In the genomic region with DNA sequence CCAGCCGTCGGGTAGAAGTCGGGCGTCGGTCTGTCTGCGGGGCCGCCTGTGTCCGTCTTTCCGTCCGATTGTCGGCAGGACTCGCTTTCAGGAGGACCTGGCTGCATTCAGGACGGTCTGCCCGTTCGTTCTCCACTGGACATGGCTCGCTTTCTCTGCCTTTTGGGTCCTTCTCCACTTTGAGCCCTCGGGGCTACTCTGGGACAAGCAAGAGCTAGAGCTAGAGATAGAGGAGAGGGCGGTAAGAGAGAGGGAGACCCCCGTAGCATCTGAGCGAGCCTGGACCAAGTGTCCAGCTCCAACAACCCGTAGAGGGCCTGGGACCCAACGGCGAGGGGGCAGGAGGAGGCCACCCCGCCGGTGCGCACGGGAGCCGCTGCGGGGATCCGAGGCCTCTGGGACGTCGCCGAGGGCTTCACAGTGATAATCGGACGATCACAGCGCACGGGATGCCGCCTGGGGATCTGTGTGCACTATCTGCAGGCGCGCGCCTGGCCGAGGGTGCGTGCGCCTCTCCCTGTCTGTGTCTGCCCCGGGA, we compare ENCODE assay signal across 1 cellular context.
TF ChIP-seq lines count a peak whose summit lies in the region.

No MANE protein-coding gene starts in this region.

TF ChIP-seq in H1, 55 proteins besides CTCF, POLR2A, EP300 and RAD21:
- TF ChIP-seq EZH2 (IDR thresholded peaks at IDR 0.05; ENCODE audit: low read depth, low read length, severe bottlenecking), result peak; percentile 90
- TF ChIP-seq SUZ12 (IDR thresholded peaks at IDR 0.05; ENCODE audit: low read length), result peak; percentile 81; the same call in 1 of the 2 replicates
- no peak for TF ChIP-seq CEBPB (IDR thresholded peaks at IDR 0.05; ENCODE audit: low read depth, low read length)
- no peak for TF ChIP-seq SP2 (IDR thresholded peaks at IDR 0.05; ENCODE audit: low read length)
- TF ChIP-seq FOSL1 (IDR thresholded peaks at IDR 0.05; ENCODE audit: insufficient read depth, low read depth, low read length), result no peak
